Comparison of ENCODE assay signal across 23 cellular contexts in genomic region chr11:73077454-73077853, GRCh38.
A peak's percentile ranks its signal among the peaks of the same experiment; 100 is the strongest.
DNase-seq lines count a peak whose midpoint lies in the region; ATAC-seq, FAIRE-seq and TF ChIP-seq lines count a peak whose summit lies in the region.
"Had no signal": no experiment of that assay in that cellular context is flagged by ENCODE, and none has a peak within 500 bp of the region (broad histone marks: within the 10 kb centered on the region; RNA-seq: fewer than 3 reads in every experiment).

No MANE protein-coding gene starts in this region.

- H3K9me2 ChIP-seq in GM23248 (ENCODE audit: insufficient read depth) = no peaks in the 10 kb centered on the region

- H3K27ac ChIP-seq in A549 (no peak overlapping the region), GM23248 (no peak overlapping the region), prostate gland (no peak overlapping the region), body of pancreas (no peak overlapping the region)
- H3K27ac ChIP-seq: BLaER1, RWPE1 had no signal

- peaks cover 9% of the 10 kb centered on the region; the same call in 2 of the 3 replicates for H3K9me3 ChIP-seq in A549
- H3K9me3 ChIP-seq in GM23248 (ENCODE audit: low read depth) = no peaks in the 10 kb centered on the region
- H3K9me3 ChIP-seq in prostate gland = no peaks in the 10 kb centered on the region
- no peaks in the 10 kb centered on the region for H3K9me3 ChIP-seq in body of pancreas

- peaks cover 20% of the 10 kb centered on the region for H3K4me1 ChIP-seq in A549
- peaks cover 13% of the 10 kb centered on the region for H3K4me1 ChIP-seq in GM23248 (ENCODE audit: insufficient read depth)
- peaks cover 6% of the 10 kb centered on the region for H3K4me1 ChIP-seq in prostate gland (replicated peaks)
- H3K4me1 ChIP-seq in body of pancreas = peaks cover 16% of the 10 kb centered on the region

- no peak for TF ChIP-seq EP300 in A549 (IDR thresholded peaks at IDR 0.05)

- H3K27me3 ChIP-seq in GM23248 (replicated peaks; ENCODE audit: insufficient read depth) = no peaks in the 10 kb centered on the region
- no peaks in the 10 kb centered on the region for H3K27me3 ChIP-seq in prostate gland (replicated peaks; ENCODE audit: insufficient read depth)
- H3K27me3 ChIP-seq in body of pancreas = no peaks in the 10 kb centered on the region
- H3K27me3 ChIP-seq: BLaER1, MG63 had no signal

- TF ChIP-seq RAD21 in A549 (conservative IDR thresholded peaks at IDR 0.05 in 1 of 2, IDR thresholded peaks at IDR 0.05 in 1 of 2) = no peak

- H4K20me1 ChIP-seq in GM23248 (ENCODE audit: insufficient read depth) = no peaks in the 10 kb centered on the region

- TF ChIP-seq CTCF in A549 (IDR thresholded peaks at IDR 0.05) (no peak), fibroblast of mammary gland (conservative IDR thresholded peaks at IDR 0.05; ENCODE audit: control insufficient read depth, insufficient read depth, low read depth, low read length) (no peak), prostate gland (IDR thresholded peaks at IDR 0.05) (no peak), body of pancreas (IDR thresholded peaks at IDR 0.05) (no peak)

- POLR2A ChIA-PET in A549 (lab: Yijun Ruan, JAX) = no interaction called here

- H3K4me3 ChIP-seq in A549 (no peak overlapping the region), GM23248 (no peak overlapping the region), fibroblast of mammary gland (ENCODE audit: control insufficient read depth, low read depth, low read length) (no peak overlapping the region), prostate gland (no peak overlapping the region), body of pancreas (no peak overlapping the region)
- H3K4me3 ChIP-seq: BLaER1, MG63 had no signal

- H3K79me2 ChIP-seq in GM23248 (ENCODE audit: insufficient read depth) = peaks cover 26% of the 10 kb centered on the region

- DNase-seq in A549 (ENCODE audit: low read depth in 1 of 2, low spot score in 1 of 2) = no peak
- peak; percentile 10 for DNase-seq in GM23248
- DNase-seq in M059J (ENCODE audit: low read depth) = peak; percentile 7
- DNase-seq in fibroblast of mammary gland (ENCODE audit: low read depth) = peak; percentile 31
- no peak for DNase-seq in prostate gland (ENCODE audit: low spot score)
- no peak for DNase-seq in NCI-H187 treated with DMSO at 0.1 percent for 48 hours (lab: John Stamatoyannopoulos, UW)
- no peak for DNase-seq in body of pancreas
- DNase-seq: 8988T; CD4-positive, CD25-positive, alpha-beta regulatory T cell; DMS153; DND-41; Kasumi-1; MG63; NCI-H1105 treated with DMSO at 0.1 percent for 48 hours; NCI-H2081; NCI-H2227 treated with DMSO at 0.1 percent for 48 hours; NCI-H526 treated with DMSO at 0.1 percent for 48 hours; SHP77; SW 1271 had no signal

- in situ Hi-C loops in GM23248 (cut with MboI) = no loop called here

- no peak overlapping the region for H3K9ac ChIP-seq in GM23248
- H3K9ac ChIP-seq: BLaER1 had no signal

- no peak for FAIRE-seq in A549 (lab: Jason Lieb, UNC)
- FAIRE-seq: H1 had no signal

- no peak for ATAC-seq in A549
- no peak for ATAC-seq in body of pancreas
- ATAC-seq: Panc1 had no signal

- intact Hi-C loops in prostate gland (cut with DNase I) = no loop called here
- intact Hi-C loops in body of pancreas (cut with DNase I) = no loop called here

- H3K4me2 ChIP-seq in A549 (no peak overlapping the region), GM23248 (ENCODE audit: unreplicated experiment) (no peak overlapping the region)
- H3K4me2 ChIP-seq: BLaER1 had no signal

- TF ChIP-seq POLR2A in A549 (IDR thresholded peaks at IDR 0.05; ENCODE audit: low read length) (no peak), prostate gland (IDR thresholded peaks at IDR 0.05) (no peak), body of pancreas (IDR thresholded peaks at IDR 0.05) (no peak)

- CTCF ChIA-PET in A549 (lab: Yijun Ruan, JAX) = no interaction called here

- peaks cover 6% of the 10 kb centered on the region; the same call in 1 of the 2 replicates for H3F3A ChIP-seq in GM23248 (ENCODE audit: insufficient read depth)

- H2AFZ ChIP-seq in GM23248 = no peak overlapping the region

- H3K36me3 ChIP-seq in GM23248 (ENCODE audit: low read depth) (0 out of 2 replicates have a peak, but pooled peaks cover 10% of the 10 kb centered on the region), prostate gland (no peaks in the 10 kb centered on the region), body of pancreas (replicated peaks in 1 of 2; ENCODE audit: insufficient read depth in 1 of 2, low read depth in 2 of 2) (no peaks in the 10 kb centered on the region)

TF ChIP-seq in A549, 52 proteins besides CTCF, POLR2A, EP300 and RAD21:
- TF ChIP-seq TP53 (CRISPR knock-in tag; IDR thresholded peaks at IDR 0.05) = no peak
- no peak for TF ChIP-seq CBX2 (IDR thresholded peaks at IDR 0.05; ENCODE audit: borderline replicate concordance, low read depth)
- TF ChIP-seq KDM1A (IDR thresholded peaks at IDR 0.05; ENCODE audit: low read depth) = peak; percentile 49; the same call in 1 of the 2 replicates
- TF ChIP-seq HMGXB4 (CRISPR knock-in tag; IDR thresholded peaks at IDR 0.05; ENCODE audit: borderline replicate concordance) = no peak
- no peak for TF ChIP-seq ESRRA (IDR thresholded peaks at IDR 0.05; ENCODE audit: borderline replicate concordance, low read length)

Comparison
In these comparisons a context has a peak if more than half of its experiments do, and no peak if none do; other contexts are left out.
1. DNase-seq: peak in GM23248 (single experiment), M059J (single experiment) and fibroblast of mammary gland (single experiment); none in A549 (0 of 2), prostate gland (single experiment), NCI-H187 treated with DMSO at 0.1 percent for 48 hours (single experiment) and body of pancreas (0 of 4).